Comparison of ENCODE assay signal across 17 cellular contexts in genomic region chr17:16460796-16461605, GRCh38.
"Had no signal": no experiment of that assay in that cellular context is flagged by ENCODE, and none has a peak within 500 bp of the region (broad histone marks: within the 10 kb centered on the region; RNA-seq: fewer than 3 reads in every experiment).

No MANE protein-coding gene starts in this region.

- ATAC-seq: heart left ventricle, left colon, left ventricle myocardium superior, pancreas had no signal

- H3K27me3 ChIP-seq: dorsolateral prefrontal cortex, heart left ventricle, pancreas, sigmoid colon had no signal

- H3K27me3 Mint-ChIP-seq: naive B cell, type B pancreatic cell had no signal

- H3K27ac Mint-ChIP-seq: nephron, type B pancreatic cell had no signal

- H3K4me3 ChIP-seq: coronary artery, dorsolateral prefrontal cortex, heart left ventricle, lung, pancreas, sigmoid colon, skin epidermis had no signal

- H3K36me3 Mint-ChIP-seq: naive B cell had no signal

- H3K4me3 Mint-ChIP-seq: naive B cell, nephron, type B pancreatic cell had no signal

- DNase-seq: dorsolateral prefrontal cortex; effector CD8-positive, alpha-beta T cell; heart left ventricle; hippocampal formation; left colon; left ventricle myocardium superior; mesenchymal stem cell; naive B cell; nucleus accumbens; pancreas; sigmoid colon; stimulated activated naive CD4-positive, alpha-beta T cell treated with Interleukin-2 at 50 U/mL for 16 hours had no signal

- H3K9me3 ChIP-seq: heart left ventricle, pancreas, sigmoid colon had no signal

- H3K27ac ChIP-seq: coronary artery, heart left ventricle, pancreas, sigmoid colon, skin epidermis had no signal

- H3K9me3 Mint-ChIP-seq: naive B cell, nephron, type B pancreatic cell had no signal

- H3K36me3 ChIP-seq: heart left ventricle, pancreas, sigmoid colon had no signal

- H3K4me1 Mint-ChIP-seq: naive B cell had no signal
